Comparison of ENCODE assay signal across 25 cellular contexts in the genomic region with DNA sequence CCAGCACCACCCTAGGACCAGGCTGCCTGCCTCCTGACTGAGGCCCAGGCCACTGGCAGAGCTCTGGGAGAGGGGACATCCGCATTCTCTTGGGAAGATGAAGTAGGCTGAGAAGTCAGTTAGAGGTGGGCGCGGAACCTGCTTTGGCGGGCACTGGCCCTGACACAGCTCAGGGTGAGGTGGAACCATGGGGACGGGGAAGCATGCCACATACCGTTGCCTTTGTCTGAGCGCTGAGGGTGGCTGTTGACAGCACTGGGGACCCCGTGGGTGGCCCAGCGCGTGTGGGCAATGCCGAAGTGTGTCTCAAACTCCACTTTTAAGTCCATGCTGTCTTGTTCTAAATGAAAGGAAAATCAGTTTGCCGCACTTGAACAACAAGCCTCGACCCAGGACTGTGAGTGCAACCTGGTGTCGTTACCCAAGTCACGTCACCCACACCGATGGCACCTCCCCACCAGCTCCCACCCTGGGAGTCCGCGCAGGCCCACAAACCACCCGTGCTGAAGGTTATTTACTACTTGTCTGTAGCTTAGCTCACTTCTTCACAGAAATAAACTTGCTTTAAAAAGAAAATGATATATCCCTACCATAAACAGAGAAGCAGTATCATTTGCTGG. TPM values are rescaled to one million over a fixed set of nuclear protein-coding genes. Genes with fewer than 3 reads are reported as not detected.
"Had no signal": no experiment of that assay in that cellular context is flagged by ENCODE, and none has a peak within 500 bp of the region (broad histone marks: within the 10 kb centered on the region; RNA-seq: fewer than 3 reads in every experiment).

No MANE protein-coding gene starts in this region.

- H3K4me1 Mint-ChIP-seq: activated CD4-positive, alpha-beta memory T cell treated with anti-CD3 and anti-CD28 coated beads, Interleukin-2, amount 10 ng/mL, durations not matched to agents 7 days and 5 days; activated CD4-positive, alpha-beta T cell treated with anti-CD3 and anti-CD28 coated beads for 36 hours; activated naive CD4-positive, alpha-beta T cell treated with anti-CD3 and anti-CD28 coated beads, Interleukin-2, amount 10 ng/mL, durations not matched to agents 7 days and 5 days; activated naive CD8-positive, alpha-beta T cell treated with anti-CD3 and anti-CD28 coated beads for 36 hours had no signal

- H3K4me3 ChIP-seq: MG63, Peyer's patch had no signal

- H3K27ac Mint-ChIP-seq: activated CD4-positive, alpha-beta memory T cell treated with anti-CD3 and anti-CD28 coated beads, Interleukin-2, amount 10 ng/mL, durations not matched to agents 7 days and 5 days; activated CD4-positive, alpha-beta T cell treated with anti-CD3 and anti-CD28 coated beads for 36 hours; activated naive CD4-positive, alpha-beta T cell treated with anti-CD3 and anti-CD28 coated beads, Interleukin-2, amount 10 ng/mL, durations not matched to agents 7 days and 5 days; activated naive CD8-positive, alpha-beta T cell treated with anti-CD3 and anti-CD28 coated beads for 36 hours; activated T-cell treated with anti-CD3 and anti-CD28 coated beads, Interleukin-2, amount 50 U/mL, for 72 hours; activated T-helper 2 cell treated with anti-CD3 and anti-CD28 coated beads, Interferon-gamma antibody, Interleukin-2, Interleukin-4, amounts not matched to agents 10 μg/mL and 5 μg/mL and 100 μg/mL, durations not matched to agents 14 hours and 24 hours and 36 hours; T-helper 17 cell had no signal

- H3K4me3 Mint-ChIP-seq: activated CD4-positive, alpha-beta memory T cell treated with anti-CD3 and anti-CD28 coated beads, Interleukin-2, amount 10 ng/mL, durations not matched to agents 7 days and 5 days; activated CD4-positive, alpha-beta T cell treated with anti-CD3 and anti-CD28 coated beads for 36 hours; activated naive CD4-positive, alpha-beta T cell treated with anti-CD3 and anti-CD28 coated beads, Interleukin-2, amount 10 ng/mL, durations not matched to agents 7 days and 5 days; activated naive CD8-positive, alpha-beta T cell treated with anti-CD3 and anti-CD28 coated beads for 36 hours; activated T-cell treated with anti-CD3 and anti-CD28 coated beads, Interleukin-2, amount 50 U/mL, for 72 hours; T-helper 17 cell had no signal

- H3K36me3 Mint-ChIP-seq: activated naive CD4-positive, alpha-beta T cell treated with anti-CD3 and anti-CD28 coated beads, Interleukin-2, amount 10 ng/mL, durations not matched to agents 7 days and 5 days; activated naive CD8-positive, alpha-beta T cell treated with anti-CD3 and anti-CD28 coated beads for 36 hours had no signal

- H3K27ac ChIP-seq: Peyer's patch, VCaP had no signal

- DNase-seq: activated CD4-positive, alpha-beta memory T cell treated with anti-CD3 and anti-CD28 coated beads, Interleukin-2, amount 10 ng/mL, durations not matched to agents 7 days and 5 days; activated CD4-positive, alpha-beta T cell treated with anti-CD3 and anti-CD28 coated beads for 36 hours; activated CD4-positive, alpha-beta T cell treated with anti-CD3 and anti-CD28 coated beads, Interleukin-2, amount 50 U/mL, for 1 hour; activated CD8-positive, alpha-beta memory T cell treated with anti-CD3 and anti-CD28 coated beads, Interleukin-2, amount 50 U/mL, for 4 hours; activated gamma-delta T cell treated with Interleukin-2 at 50 U/mL for 16 hours; activated naive CD4-positive, alpha-beta T cell treated with anti-CD3 and anti-CD28 coated beads, Interleukin-2, amount 10 ng/mL, durations not matched to agents 7 days and 5 days; activated naive CD8-positive, alpha-beta T cell treated with anti-CD3 and anti-CD28 coated beads for 36 hours; activated T-cell treated with anti-CD3 and anti-CD28 coated beads, Interleukin-2, amount 50 U/mL, for 72 hours; caudate nucleus; MG63; MV-4-11; NCI-H1417 treated with DMSO at 0.1 percent for 48 hours; NCI-H1694; NCI-H2029; NCI-H2107; NCI-H2171 treated with DMSO at 0.1 percent for 48 hours; NCI-H226; NCI-H510A; NCI-H69; Peyer's patch; SHP77 treated with DMSO at 0.1 percent for 48 hours; T-helper 17 cell; T-helper 9 cell had no signal

- H3K9me3 Mint-ChIP-seq: activated CD4-positive, alpha-beta memory T cell treated with anti-CD3 and anti-CD28 coated beads, Interleukin-2, amount 10 ng/mL, durations not matched to agents 7 days and 5 days; activated naive CD4-positive, alpha-beta T cell treated with anti-CD3 and anti-CD28 coated beads, Interleukin-2, amount 10 ng/mL, durations not matched to agents 7 days and 5 days; activated naive CD8-positive, alpha-beta T cell treated with anti-CD3 and anti-CD28 coated beads for 36 hours; activated T-cell treated with anti-CD3 and anti-CD28 coated beads, Interleukin-2, amount 50 U/mL, for 72 hours; activated T-helper 2 cell treated with anti-CD3 and anti-CD28 coated beads, Interferon-gamma antibody, Interleukin-2, Interleukin-4, amounts not matched to agents 10 μg/mL and 5 μg/mL and 100 μg/mL, durations not matched to agents 14 hours and 24 hours and 36 hours had no signal

- H3K36me3 ChIP-seq: MG63, Peyer's patch had no signal

- H3K4me1 ChIP-seq: Peyer's patch had no signal

- H3K9me3 ChIP-seq: MG63, Peyer's patch had no signal

- H3K27me3 ChIP-seq: MG63, Peyer's patch had no signal

RNA-seq across cellular contexts. Expression of a gene that starts 17.4 kb away (rescaled TPM):
- total RNA-seq: activated CD4-positive, alpha-beta memory T cell treated with anti-CD3 and anti-CD28 coated beads, Interleukin-2, amount 10 ng/mL, durations not matched to agents 7 days and 5 days; activated T-helper 2 cell treated with anti-CD3 and anti-CD28 coated beads, Interferon-gamma antibody, Interleukin-2, Interleukin-4, amounts not matched to agents 10 μg/mL and 5 μg/mL and 100 μg/mL, durations not matched to agents 14 hours and 24 hours and 36 hours had no signal
